ENCODE assay signal across 8 cellular contexts in the genomic region with DNA sequence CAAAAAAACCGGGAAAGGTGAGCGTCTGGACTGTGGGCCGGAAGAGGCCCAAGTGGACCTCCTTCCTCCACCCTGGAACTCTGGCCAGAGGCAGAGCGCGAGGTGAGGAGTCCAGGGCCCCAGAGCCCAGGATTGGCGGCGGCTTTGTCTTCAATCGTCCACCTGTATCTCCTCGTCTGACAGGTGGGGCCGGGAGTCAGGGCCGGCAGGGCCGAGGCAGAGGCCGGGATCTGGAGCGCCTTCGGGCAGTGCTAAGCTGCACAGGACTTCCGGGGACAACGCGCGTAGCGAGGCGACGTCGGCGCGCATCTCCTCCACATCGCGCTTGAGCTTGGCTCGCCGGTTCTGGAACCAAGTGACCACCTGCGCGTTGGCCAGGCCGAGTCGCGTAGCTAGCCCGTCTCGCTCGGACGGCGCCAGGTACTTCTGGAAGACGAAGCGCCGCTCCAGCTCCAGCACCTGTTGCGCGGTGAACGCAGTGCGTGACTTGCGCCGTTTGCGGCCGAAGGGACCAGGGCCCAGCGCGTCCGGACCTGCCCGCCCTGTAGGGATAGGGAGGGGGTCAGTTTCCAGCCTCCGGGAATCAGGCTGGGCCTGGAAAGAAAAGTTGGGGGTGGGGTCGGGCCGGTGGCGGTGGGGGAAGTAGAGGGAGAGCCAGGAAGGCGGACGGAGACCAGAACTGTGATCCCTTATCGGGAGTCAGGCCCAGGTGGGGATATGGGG. TPM values are rescaled to one million over a fixed set of nuclear protein-coding genes. Genes with fewer than 3 reads are reported as not detected.
A peak's percentile ranks its signal among the peaks of the same experiment; 100 is the strongest.
DNase-seq lines count a peak whose midpoint lies in the region; ATAC-seq and TF ChIP-seq lines count a peak whose summit lies in the region.

No MANE protein-coding gene starts in this region.

- H3K4me2 ChIP-seq in mammary epithelial cell (ENCODE audit: insufficient read depth, low read depth, low read length), result peak overlapping the region; percentile 73

- H3K4me3 ChIP-seq in AG04450 (ENCODE audit: low read depth, low read length) (peak overlapping the region; percentile 45), HFF-Myc (replicated peaks; ENCODE audit: low read depth, low read length) (peak overlapping the region; percentile 36), mammary epithelial cell (replicated peaks in 1 of 3; ENCODE audit: insufficient read depth in 1 of 3, low read depth in 2 of 3, low read length in 3 of 3) (peak overlapping the region in 2 of 3 experiments; percentile 17 to 44), lung (peak overlapping the region; percentile 4), transverse colon (peak overlapping the region in 3 of 4 donors; percentile 11 to 50 (median 40))

- peak; percentile 36 for TF ChIP-seq POLR2A in transverse colon (IDR thresholded peaks at IDR 0.05)

- peaks cover 2% of the 10 kb centered on the region for H3K36me3 ChIP-seq in mammary epithelial cell (ENCODE audit: insufficient read depth, low read length)
- peaks cover 8% of the 10 kb centered on the region in 2 donors for H3K36me3 ChIP-seq in lung (ENCODE audit: control insufficient read depth in 2 of 2, insufficient read depth in 2 of 2, low read length in 2 of 2)
- H3K36me3 ChIP-seq in transverse colon, result peaks cover 0 to 5% (median 1%) of the 10 kb centered on the region in 4 donors

- in situ Hi-C loops in mammary epithelial cell (cut with MboI; ENCODE audit: low sequenced_read_pairs in 2 of 2) (no loop called here), transverse colon (cut with MboI; ENCODE audit: low pct_ligation_motif_present in 1 of 4, low pct_unique_long_range_greater_than_20kb in 1 of 4, low sequenced_read_pairs in 3 of 4) (loop anchor here in 2 of 4 donors (25.0 kb wide), 1 partner anchor 89 kb away; no protein-coding TSS in a partner anchor)

- TF ChIP-seq CTCF in AG04450 (IDR thresholded peaks at IDR 0.05; ENCODE audit: low read depth, low read length), result no peak
- TF ChIP-seq CTCF in HFF-Myc (IDR thresholded peaks at IDR 0.05; ENCODE audit: low read depth, low read length, missing control alignments), result no peak
- TF ChIP-seq CTCF in mammary epithelial cell (conservative IDR thresholded peaks at IDR 0.05 in 1 of 2, IDR thresholded peaks at IDR 0.05 in 1 of 2; ENCODE audit: extremely low read depth in 1 of 2, insufficient read depth in 1 of 2, low read depth in 1 of 2, low read length in 2 of 2), result no peak
- TF ChIP-seq CTCF in lung (IDR thresholded peaks at IDR 0.05; ENCODE audit: control extremely low read depth, extremely low read depth), result no peak
- no peak for TF ChIP-seq CTCF in transverse colon (IDR thresholded peaks at IDR 0.05)

- peaks cover 24% of the 10 kb centered on the region for H3K4me1 ChIP-seq in mammary epithelial cell (ENCODE audit: insufficient read depth, low read length)
- peaks cover 0 to 19% of the 10 kb centered on the region in 2 donors for H3K4me1 ChIP-seq in lung (ENCODE audit: control insufficient read depth in 2 of 2, insufficient read depth in 2 of 2, low read length in 2 of 2)
- peaks cover 19 to 38% (median 32%) of the 10 kb centered on the region in 4 donors for H3K4me1 ChIP-seq in transverse colon

- dilution Hi-C loops in mammary epithelial cell (cut with HindIII; ENCODE audit: low sequenced_read_pairs), result no loop called here

- H3K27me3 ChIP-seq in AG04450 (ENCODE audit: control insufficient read depth, insufficient read depth, low read length) (peaks cover 40% of the 10 kb centered on the region), mammary epithelial cell (ENCODE audit: insufficient read depth, low read length) (no peaks in the 10 kb centered on the region), lung (ENCODE audit: control insufficient read depth, insufficient read depth) (no peaks in the 10 kb centered on the region), transverse colon (peaks cover 42% of the 10 kb centered on the region)

- CTCF ChIA-PET in AG04450 (lab: Charles Lee), result interaction anchor here (2.2 kb wide), 1 partner anchor 15 kb away, joined by 7 read pairs; a partner anchor contains a TSS
- CTCF ChIA-PET in mammary epithelial cell (lab: Charles Lee; ENCODE audit: low non-redundant PET), result no interaction called here

- no peaks in the 10 kb centered on the region for H3K79me2 ChIP-seq in mammary epithelial cell (ENCODE audit: insufficient read depth, low read length)

- WGBS in mammary epithelial cell (ENCODE audit: low coverage, missing lambda C conversion rate), result 16% methylated on average over 30 of the region's 61 CpGs
- WGBS in lung, 2 donors, result 3% methylated on average over 58 to 61 of the region's 61 CpGs
- 0 to 8% methylated on average over 1 to 32 of the region's 61 CpGs for WGBS in transverse colon (ENCODE audit: low coverage in 1 of 2), 2 donors

- H3K9ac ChIP-seq in mammary epithelial cell (ENCODE audit: insufficient read depth, low read length), result no peak overlapping the region

- H2AFZ ChIP-seq in mammary epithelial cell (ENCODE audit: low read depth, low read length), result peak overlapping the region; percentile 43

- no peaks in the 10 kb centered on the region; the same call in 1 of the 2 replicates for H3K9me3 ChIP-seq in AG04450 (ENCODE audit: control insufficient read depth, insufficient read depth, low read length)
- no peaks in the 10 kb centered on the region for H3K9me3 ChIP-seq in mammary epithelial cell (replicated peaks; ENCODE audit: insufficient read depth, low read length)
- peaks cover 0 to 2% of the 10 kb centered on the region in 2 donors for H3K9me3 ChIP-seq in lung (ENCODE audit: control insufficient read depth in 2 of 2, insufficient read depth in 1 of 2, low read length in 1 of 2)
- H3K9me3 ChIP-seq in transverse colon, result no peaks in the 10 kb centered on the region

- POLR2A ChIA-PET in AG04450 (lab: Yijun Ruan, JAX), result no interaction called here

- ATAC-seq in lung (ENCODE audit: insufficient read depth, low FRiP score), result peak; percentile 42

- no peak for TF ChIP-seq EP300 in transverse colon (IDR thresholded peaks at IDR 0.05; ENCODE audit: low read depth)

- H3K27ac ChIP-seq in AG04450 (ENCODE audit: low read depth, low read length) (no peak overlapping the region), mammary epithelial cell (ENCODE audit: insufficient read depth, low read depth, low read length) (no peak overlapping the region), lung (ENCODE audit: low read depth in 1 of 2, low read length in 1 of 2) (no peak overlapping the region), transverse colon (peak overlapping the region in 1 of 4 donors; percentile 8)

- intact Hi-C loops in mammary epithelial cell (cut with micrococcal nuclease), result no loop called here
- intact Hi-C loops in transverse colon (cut with DNase I; ENCODE audit: low total_unique reads), result no loop called here

- no peaks in the 10 kb centered on the region for H4K20me1 ChIP-seq in mammary epithelial cell (ENCODE audit: insufficient read depth, low read length)

- no peak for DNase-seq in AG04450 (ENCODE audit: low read depth, low spot score)
- DNase-seq in HFF-Myc (ENCODE audit: extremely low read depth, low read depth), result no peak
- DNase-seq in mammary epithelial cell, result no peak
- DNase-seq in lung (ENCODE audit: low spot score), result no peak
- peak; percentile 36 for DNase-seq in transverse colon
- DNase-seq in COR-L47 (lab: John Stamatoyannopoulos, UW), result no peak
- DNase-seq in RKO (ENCODE audit: low spot score), result no peak
- DNase-seq in LoVo (ENCODE audit: low spot score), result no peak

- no TSS peak for BruUV-seq in mammary epithelial cell (replicated peaks; lab: Mats Ljungman, UMichigan)

RNA-seq across cellular contexts. Expression of a gene that starts 1.5 kb away (rescaled TPM):
- 0.76 and 0.86 TPM in 2 replicates for polyA plus RNA-seq in AG04450 (2011; rRNA removed)
- 0.37 and 0.48 TPM in 2 replicates for polyA minus RNA-seq in AG04450 (2011; rRNA and poly(A)+ RNA removed)
- not detected for total RNA-seq in mammary epithelial cell
- polyA plus RNA-seq in mammary epithelial cell, result 0.10 TPM
- not detected for polyA minus RNA-seq in mammary epithelial cell
- 1 to 10 TPM in 1 of 2 donors, under 1 TPM in 1; 0.63 to 1.9 TPM for total RNA-seq in lung
- polyA plus RNA-seq in lung, result 1 to 10 TPM in 1 of 2 donors, under 1 TPM in 1; 0.83 to 1.4 TPM
- 1 to 10 TPM in 2 of 4 donors, under 1 TPM in 1, not detected in 1; 0.80 to 3.8 (median 1.6) TPM for total RNA-seq in transverse colon

RNA-seq across cellular contexts. Expression of a gene that starts 9.6 kb away (rescaled TPM):
- polyA plus RNA-seq in AG04450 (2011; rRNA removed), result 20.9 and 21.4 TPM in 2 replicates
- polyA minus RNA-seq in AG04450 (2011; rRNA and poly(A)+ RNA removed), result 55.0 and 60.4 TPM in 2 replicates
- total RNA-seq in mammary epithelial cell, result 10 to 100 TPM; 20.0 to 35.4 TPM
- 32.8 TPM for polyA plus RNA-seq in mammary epithelial cell
- 58.5 TPM for polyA minus RNA-seq in mammary epithelial cell
- 10 to 100 TPM; 16.7 to 35.5 TPM for total RNA-seq in lung
- polyA plus RNA-seq in lung, result 10 to 100 TPM; 20.6 to 47.8 TPM
- total RNA-seq in transverse colon, result 10 to 100 TPM in 3 of 4 donors, 1 to 10 TPM in 1; 3.7 to 23.9 (median 19.3) TPM

RNA-seq across cellular contexts. Expression of a gene that starts 15.1 kb away (rescaled TPM):
- 16.4 and 17.7 TPM in 2 replicates for polyA plus RNA-seq in AG04450 (2011; rRNA removed)
- 18.3 TPM in 2 replicates for polyA minus RNA-seq in AG04450 (2011; rRNA and poly(A)+ RNA removed)
- total RNA-seq in mammary epithelial cell, result 10 to 100 TPM; 11.5 to 22.0 TPM
- 17.6 TPM for polyA plus RNA-seq in mammary epithelial cell
- 15.0 TPM for polyA minus RNA-seq in mammary epithelial cell
- total RNA-seq in lung, result 10 to 100 TPM; 20.9 to 23.7 TPM
- polyA plus RNA-seq in lung, result 10 to 100 TPM; 13.7 to 19.2 TPM
- 10 to 100 TPM; 16.9 to 36.0 (median 32.0) TPM for total RNA-seq in transverse colon

RNA-seq across cellular contexts. Expression of a gene that starts 15.1 kb away (rescaled TPM):
- 4.5 and 4.6 TPM in 2 replicates for polyA plus RNA-seq in AG04450 (2011; rRNA removed)
- polyA minus RNA-seq in AG04450 (2011; rRNA and poly(A)+ RNA removed), result 21.2 and 25.0 TPM in 2 replicates
- total RNA-seq in mammary epithelial cell, result 10 to 100 TPM; 13.0 to 18.2 TPM
- 8.2 TPM for polyA plus RNA-seq in mammary epithelial cell
- polyA minus RNA-seq in mammary epithelial cell, result 42.6 TPM
- total RNA-seq in lung, result 10 to 100 TPM; 17.8 to 25.5 TPM
- 1 to 10 TPM; 5.5 to 8.2 TPM for polyA plus RNA-seq in lung
- 10 to 100 TPM; 49.7 to 93.1 (median 71.6) TPM for total RNA-seq in transverse colon

RNA-seq across cellular contexts. Expression of a gene that starts 16.3 kb away (rescaled TPM):
- polyA plus RNA-seq in AG04450 (2011; rRNA removed) (not detected in 2 replicates), mammary epithelial cell (0.05 TPM), lung (under 1 TPM in 1 of 2 donors, not detected in 1; 0.03 TPM)
- 0.14 TPM in 1 of 2 replicates, not detected in the other for polyA minus RNA-seq in AG04450 (2011; rRNA and poly(A)+ RNA removed)
- total RNA-seq in mammary epithelial cell (under 1 TPM in 1 of 2 donors, not detected in 1; 0.33 TPM), lung (not detected), transverse colon (1 to 10 TPM in 1 of 4 donors, under 1 TPM in 1, not detected in 2; 0.96 to 2.5 TPM)
- not detected for polyA minus RNA-seq in mammary epithelial cell
